ENCODE assay signal across 7 cellular contexts in the genomic region with DNA sequence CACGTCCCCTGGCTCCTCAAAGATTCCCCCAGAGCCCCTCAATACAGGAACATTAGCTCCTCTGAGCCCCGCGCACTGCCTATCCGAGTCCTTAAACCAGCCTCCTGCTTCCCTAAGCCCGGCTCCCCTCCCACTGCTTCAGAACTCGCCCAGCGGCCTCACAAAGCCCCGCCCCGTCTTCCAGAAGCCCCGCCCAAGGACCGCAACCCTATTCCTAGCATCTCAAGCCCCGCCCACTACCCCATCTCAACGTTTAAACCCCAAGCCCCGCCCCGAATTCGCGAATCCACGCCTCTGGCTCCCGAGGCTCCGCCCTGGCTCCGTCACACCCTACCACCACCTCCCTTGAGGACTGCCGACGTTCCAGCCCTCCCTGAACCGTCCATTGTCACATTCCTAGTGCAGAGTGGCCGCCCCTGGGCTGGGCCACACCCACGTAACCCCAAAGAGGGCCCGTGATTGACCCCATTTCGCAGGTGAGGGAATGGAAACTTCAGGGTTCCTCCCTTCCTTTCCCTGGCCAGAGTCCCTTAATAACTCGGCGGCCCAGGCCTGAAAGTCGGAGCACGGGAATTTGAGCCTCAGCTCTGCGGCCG. TPM values are rescaled to one million over a fixed set of nuclear protein-coding genes. Genes with fewer than 3 reads are reported as not detected.
DNase-seq lines count a peak whose midpoint lies in the region; ATAC-seq, FAIRE-seq and TF ChIP-seq lines count a peak whose summit lies in the region.

No MANE protein-coding gene starts in this region.

- H3K4me3 ChIP-seq in body of pancreas: peak overlapping the region; percentile 21 to 95
- peak overlapping the region; percentile 54 to 100 (median 99) for H3K4me3 ChIP-seq in sigmoid colon

- peak; percentile 67 for FAIRE-seq in TTC549 (lab: Jason Lieb, UNC)

- DNase-seq in NCI-H2081 treated with DMSO at 0.1 percent for 48 hours (lab: John Stamatoyannopoulos, UW) (peak; percentile 77), body of pancreas (peak; percentile 100), iPS DF 19.7 (ENCODE audit: low read depth, low spot score) (peak; percentile 80), sigmoid colon (peak; percentile 100)

- peak in 2 of 3 donors; percentile 82 to 84 for TF ChIP-seq POLR2A in body of pancreas (IDR thresholded peaks at IDR 0.05)
- peak; percentile 86 to 92 for TF ChIP-seq POLR2A in sigmoid colon (IDR thresholded peaks at IDR 0.05)

- TF ChIP-seq EP300 in sigmoid colon (IDR thresholded peaks at IDR 0.05): peak in 1 of 4 donors; percentile 34

- H3K36me3 ChIP-seq in body of pancreas (replicated peaks in 1 of 2; ENCODE audit: insufficient read depth in 1 of 2, low read depth in 2 of 2) (no peaks in the 10 kb centered on the region), sigmoid colon (no peaks in the 10 kb centered on the region)

- TF ChIP-seq CTCF in body of pancreas (IDR thresholded peaks at IDR 0.05) (no peak), sigmoid colon (IDR thresholded peaks at IDR 0.05) (peak in 1 of 4 experiments; percentile 27)

- H3K27me3 ChIP-seq in body of pancreas (no peaks in the 10 kb centered on the region), sigmoid colon (no peaks in the 10 kb centered on the region)

- H3K4me1 ChIP-seq in body of pancreas (peaks cover 32% of the 10 kb centered on the region), sigmoid colon (peaks cover 0 to 40% (median 23%) of the 10 kb centered on the region in 4 donors)

- WGBS in body of pancreas, 2 donors: 2 to 3% methylated on average over 31 to 34 of the region's 34 CpGs
- WGBS in sigmoid colon, 2 donors: 2 to 7% methylated on average over 34 of the region's 34 CpGs

- intact Hi-C loops in body of pancreas (cut with DNase I) (no loop called here), sigmoid colon (cut with DNase I) (loop anchor here (2.0 to 5.0 kb wide), 5 partner anchors 40 to 171 kb away; partner anchors contain the start of genes SART3 and SSH1)

- ATAC-seq in GM18517 (IDR thresholded peaks at IDR 0.05; ENCODE audit: unreplicated experiment) (peak; percentile 46), HG03045 (IDR thresholded peaks at IDR 0.05; ENCODE audit: unreplicated experiment) (peak; percentile 52), body of pancreas (peak; percentile 82)

- H3K9me3 ChIP-seq in body of pancreas (no peaks in the 10 kb centered on the region), sigmoid colon (no peaks in the 10 kb centered on the region)

- H3K27ac ChIP-seq in body of pancreas (peak overlapping the region; percentile 88 to 97 (median 96)), sigmoid colon (peak overlapping the region; percentile 99 to 100 (median 100))

RNA-seq across cellular contexts. Expression of gene CORO1C, which starts 0.6 kb away (rescaled TPM):
- total RNA-seq in body of pancreas (10 to 100 TPM; 26.7 to 27.4 TPM), sigmoid colon (100 to 1,000 TPM; 247 to 569 (median 360) TPM)
- 10 to 100 TPM; 38.4 to 50.2 (median 49.2) TPM for polyA plus RNA-seq in sigmoid colon

Comparison
In these comparisons a context has a peak if more than half of its experiments do, and no peak if none do; other contexts are left out.
1. Peak in every context shown above with its lines: DNase-seq, ATAC-seq, H3K4me3 ChIP-seq and H3K27ac ChIP-seq.
2. RNA of gene CORO1C, which starts 0.6 kb away (total RNA-seq): 247 to 569 TPM in sigmoid colon; 26.7 to 27.4 TPM in body of pancreas; every median in the first group is over 4 times any median in the second.